8 cellular contexts compared by ENCODE assay signal in genomic region chr10:3782099-3782455, GRCh38. TPM values are rescaled to one million over a fixed set of nuclear protein-coding genes. Genes with fewer than 3 reads are reported as not detected.
DNase-seq lines count a peak whose midpoint lies in the region; ATAC-seq and TF ChIP-seq lines count a peak whose summit lies in the region.

No MANE protein-coding gene starts in this region.

- H3K4me1 Mint-ChIP-seq in T-cell (peaks cover 63 to 71% (median 64%) of the 10 kb centered on the region in 3 donors), progenitor cell of endocrine pancreas (ENCODE audit: low read depth) (peaks cover 36% of the 10 kb centered on the region)

- POLR2A ChIA-PET in T-cell (lab: Charles Lee): interaction anchor here (0.6 to 5.5 kb wide), 12 partner anchors 24 to 349 kb away, joined by 3 to 240 read pairs (median 7); no protein-coding TSS in a partner anchor

- peak overlapping the region; percentile 95 to 100 (median 98) for H3K4me3 Mint-ChIP-seq in T-cell
- peak overlapping the region; percentile 91 for H3K4me3 Mint-ChIP-seq in progenitor cell of endocrine pancreas (ENCODE audit: low read depth)

- TF ChIP-seq CTCF in epithelial cell of esophagus (IDR thresholded peaks at IDR 0.05; ENCODE audit: insufficient read depth, low read depth, low read length, missing control alignments): no peak
- no peak for TF ChIP-seq CTCF in progenitor cell of endocrine pancreas (IDR thresholded peaks at IDR 0.05; ENCODE audit: unreplicated experiment)

- DNase-seq in T-cell: peak in 12 of 34 experiments; percentile 27 to 58 (median 42)
- no peak for DNase-seq in epithelial cell of esophagus (ENCODE audit: low read depth)
- DNase-seq in progenitor cell of endocrine pancreas (ENCODE audit: low spot score, unreplicated experiment): no peak
- DNase-seq in hypothalamus (lab: John Stamatoyannopoulos, UW): no peak

- peaks cover 68% of the 10 kb centered on the region for H3K36me3 Mint-ChIP-seq in T-cell
- peaks cover 44% of the 10 kb centered on the region for H3K36me3 Mint-ChIP-seq in progenitor cell of endocrine pancreas (ENCODE audit: insufficient read depth)

- H3K27me3 Mint-ChIP-seq in T-cell (no peaks in the 10 kb centered on the region), progenitor cell of endocrine pancreas (no peaks in the 10 kb centered on the region)

- H3K27ac Mint-ChIP-seq in T-cell (peak overlapping the region; percentile 96 to 98), progenitor cell of endocrine pancreas (peak overlapping the region; percentile 99)

- ATAC-seq in T-cell (replicated peaks in 1 of 4) (no peak), HG03095 (IDR thresholded peaks at IDR 0.05; ENCODE audit: unreplicated experiment) (no peak), HG03159 (IDR thresholded peaks at IDR 0.05; ENCODE audit: unreplicated experiment) (no peak), HG03025 (IDR thresholded peaks at IDR 0.05; ENCODE audit: low FRiP score, unreplicated experiment) (no peak)

- CTCF ChIA-PET in T-cell (lab: Charles Lee): interaction anchor here in 1 of 2 donors (0.6 kb wide), 1 partner anchor 68 kb away, joined by 3 read pairs; no protein-coding TSS in a partner anchor

- H3K4me3 ChIP-seq in GM08714 (ENCODE audit: low read length) (peak overlapping the region; percentile 92), epithelial cell of esophagus (ENCODE audit: low read length) (peak overlapping the region; percentile 90)

- H3K9me3 Mint-ChIP-seq in T-cell: no peaks in the 10 kb centered on the region
- H3K9me3 Mint-ChIP-seq in progenitor cell of endocrine pancreas (ENCODE audit: low read depth): no peaks in the 10 kb centered on the region

RNA-seq across cellular contexts. Expression of gene KLF6, which starts 2.9 kb away (rescaled TPM):
- 1,000 to 10,000 TPM in 1 of 5 donors, 100 to 1,000 TPM in 4; 285 to 1,180 (median 400) TPM for total RNA-seq in T-cell
- total RNA-seq in progenitor cell of endocrine pancreas: 95.5 and 109 TPM in 2 replicates
